9 cellular contexts compared by ENCODE assay signal in the genomic region with DNA sequence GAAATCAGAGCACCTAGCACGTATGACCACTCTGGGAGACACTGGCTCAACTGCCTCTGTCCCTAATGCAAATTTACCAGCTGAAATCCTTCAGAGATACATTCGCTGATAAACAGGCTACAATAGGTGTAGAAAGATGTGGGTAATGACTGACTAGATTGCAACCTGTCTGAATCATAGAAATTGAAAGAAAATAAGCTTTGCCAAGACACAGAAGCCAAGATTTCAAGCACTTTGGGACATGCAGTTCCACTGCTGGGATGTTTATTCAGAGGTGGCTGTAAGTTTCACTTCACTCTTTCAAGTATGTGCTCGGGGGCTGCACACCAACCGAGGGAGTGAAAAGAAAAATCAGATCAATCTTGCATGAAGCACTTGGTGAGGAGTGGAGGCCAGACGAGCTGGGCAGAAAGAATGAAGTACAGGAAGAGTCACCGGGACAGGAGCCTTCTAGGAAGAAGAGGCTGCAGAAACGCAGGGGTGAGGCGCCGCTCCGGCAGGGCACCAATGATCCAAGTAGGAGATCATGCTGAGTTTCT.
DNase-seq lines count a peak whose midpoint lies in the region; ATAC-seq, FAIRE-seq and TF ChIP-seq lines count a peak whose summit lies in the region.
"Had no signal": no experiment of that assay in that cellular context is flagged by ENCODE, and none has a peak within 500 bp of the region (broad histone marks: within the 10 kb centered on the region; RNA-seq: fewer than 3 reads in every experiment).

No MANE protein-coding gene starts in this region.

- H3K27ac Mint-ChIP-seq in mesothelial cell of epicardium = peak overlapping the region; percentile 35
- no peak overlapping the region for H3K27ac Mint-ChIP-seq in CD14-positive monocyte
- no peak overlapping the region for H3K27ac Mint-ChIP-seq in activated naive CD4-positive, alpha-beta T cell treated with anti-CD3 and anti-CD28 coated beads, Interleukin-2, amount 10 ng/mL, durations not matched to agents 7 days and 5 days
- H3K27ac Mint-ChIP-seq: activated naive CD8-positive, alpha-beta T cell had no signal

- no peak for DNase-seq in H54 (ENCODE audit: insufficient read length, low spot score)
- DNase-seq in NCI-H69 (lab: John Stamatoyannopoulos, UW) = peak; percentile 7
- no peak for DNase-seq in mesothelial cell of epicardium (ENCODE audit: low spot score in 2 of 2, unreplicated experiment in 2 of 2)
- DNase-seq in NCI-H226 = no peak
- no peak for DNase-seq in CD14-positive monocyte (ENCODE audit: low spot score)
- DNase-seq in activated naive CD4-positive, alpha-beta T cell treated with anti-CD3 and anti-CD28 coated beads, Interleukin-2, amount 10 ng/mL, durations not matched to agents 7 days and 5 days = no peak
- no peak for DNase-seq in NCI-H128 (lab: John Stamatoyannopoulos, UW; ENCODE audit: unreplicated experiment)

- H3K36me3 Mint-ChIP-seq in mesothelial cell of epicardium (peaks cover 6% of the 10 kb centered on the region), CD14-positive monocyte (no peaks in the 10 kb centered on the region)
- no peaks in the 10 kb centered on the region for H3K36me3 Mint-ChIP-seq in activated naive CD4-positive, alpha-beta T cell treated with anti-CD3 and anti-CD28 coated beads, Interleukin-2, amount 10 ng/mL, durations not matched to agents 7 days and 5 days
- H3K36me3 Mint-ChIP-seq: activated naive CD8-positive, alpha-beta T cell had no signal

- intact Hi-C loops in CD14-positive monocyte (cut with micrococcal nuclease) = no loop called here

- FAIRE-seq in H54 (lab: Jason Lieb, UNC) = peak; percentile 81

- no peaks in the 10 kb centered on the region for H3K27me3 Mint-ChIP-seq in mesothelial cell of epicardium (ENCODE audit: low read depth)
- H3K27me3 Mint-ChIP-seq in CD14-positive monocyte (ENCODE audit: low read depth in 3 of 3) = no peaks in the 10 kb centered on the region
- no peaks in the 10 kb centered on the region for H3K27me3 Mint-ChIP-seq in activated naive CD4-positive, alpha-beta T cell treated with anti-CD3 and anti-CD28 coated beads, Interleukin-2, amount 10 ng/mL, durations not matched to agents 7 days and 5 days
- H3K27me3 Mint-ChIP-seq: activated naive CD8-positive, alpha-beta T cell had no signal

- no peak for TF ChIP-seq POLR2A in H54 (IDR thresholded peaks at IDR 0.05; ENCODE audit: low read depth, low read length)

- H3K4me3 Mint-ChIP-seq in mesothelial cell of epicardium = no peak overlapping the region
- no peak overlapping the region for H3K4me3 Mint-ChIP-seq in CD14-positive monocyte
- no peak overlapping the region for H3K4me3 Mint-ChIP-seq in activated naive CD4-positive, alpha-beta T cell treated with anti-CD3 and anti-CD28 coated beads, Interleukin-2, amount 10 ng/mL, durations not matched to agents 7 days and 5 days
- H3K4me3 Mint-ChIP-seq: activated naive CD8-positive, alpha-beta T cell had no signal

- H3K4me1 Mint-ChIP-seq in mesothelial cell of epicardium (peaks cover 21% of the 10 kb centered on the region), CD14-positive monocyte (no peaks in the 10 kb centered on the region)
- H3K4me1 Mint-ChIP-seq in activated naive CD4-positive, alpha-beta T cell treated with anti-CD3 and anti-CD28 coated beads, Interleukin-2, amount 10 ng/mL, durations not matched to agents 7 days and 5 days = peaks cover 3% of the 10 kb centered on the region

- ATAC-seq in GM18519 (IDR thresholded peaks at IDR 0.05; ENCODE audit: low FRiP score, unreplicated experiment) = peak; percentile 30

- CTCF ChIA-PET in activated naive CD4-positive, alpha-beta T cell treated with anti-CD3 and anti-CD28 coated beads, Interleukin-2, amount 10 ng/mL, durations not matched to agents 7 days and 5 days (lab: Charles Lee) = no interaction called here

- H3K9me3 Mint-ChIP-seq in mesothelial cell of epicardium (peaks cover 4% of the 10 kb centered on the region), CD14-positive monocyte (peaks cover 0 to 4% (median 0%) of the 10 kb centered on the region in 7 donors)
- no peaks in the 10 kb centered on the region for H3K9me3 Mint-ChIP-seq in activated naive CD4-positive, alpha-beta T cell treated with anti-CD3 and anti-CD28 coated beads, Interleukin-2, amount 10 ng/mL, durations not matched to agents 7 days and 5 days

- TF ChIP-seq CTCF in mesothelial cell of epicardium (IDR thresholded peaks at IDR 0.05; ENCODE audit: unreplicated experiment) (no peak), CD14-positive monocyte (IDR thresholded peaks at IDR 0.05) (no peak)
